ENCODE assay signal across 8 cellular contexts in genomic region chr14:79278798-79279644, GRCh38.
DNase-seq lines count a peak whose midpoint lies in the region; ATAC-seq, FAIRE-seq and TF ChIP-seq lines count a peak whose summit lies in the region.

No MANE protein-coding gene starts in this region.

- no peaks in the 10 kb centered on the region for H3K9me3 Mint-ChIP-seq in H9
- no peaks in the 10 kb centered on the region for H3K9me3 Mint-ChIP-seq in CD4-positive, alpha-beta T cell

- no peak overlapping the region for H2BK120ac ChIP-seq in H9 (ENCODE audit: low read depth, low read length, poor library complexity, severe bottlenecking)

- H3K4ac ChIP-seq in H9 (ENCODE audit: low read depth, low read length), result no peak overlapping the region

- no peak overlapping the region for H4K91ac ChIP-seq in H9 (ENCODE audit: insufficient read length, low read depth, low read length)

- H3K27me3 ChIP-seq in ACC112 (ENCODE audit: insufficient read depth, low read length) (peaks cover 62% of the 10 kb centered on the region), H9 (ENCODE audit: insufficient read depth, low read length) (peaks cover 16% of the 10 kb centered on the region), keratinocyte (ENCODE audit: control insufficient read depth, extremely low read depth, insufficient read depth, low read length) (no peaks in the 10 kb centered on the region), smooth muscle cell (ENCODE audit: low read depth) (peaks cover 77% of the 10 kb centered on the region)
- H3K27me3 ChIP-seq in CD4-positive, alpha-beta T cell (ENCODE audit: control insufficient read depth, insufficient read depth, low read length), result peaks cover 35% of the 10 kb centered on the region

- CTCF ChIA-PET in CD4-positive, alpha-beta T cell (lab: Charles Lee), result no interaction called here

- H2BK5ac ChIP-seq in H9 (ENCODE audit: insufficient read length, low read length), result no peak overlapping the region

- H2AK5ac ChIP-seq in H9 (ENCODE audit: insufficient read length, low read length), result no peak overlapping the region

- H3K18ac ChIP-seq in H9 (ENCODE audit: insufficient read length, low read depth, low read length), result no peak overlapping the region

- peaks cover 49% of the 10 kb centered on the region in 2 experiments for H3K4me1 Mint-ChIP-seq in H9
- H3K4me1 Mint-ChIP-seq in CD4-positive, alpha-beta T cell (ENCODE audit: low read depth), result peaks cover 5% of the 10 kb centered on the region

- no peak overlapping the region for H3K56ac ChIP-seq in H9 (ENCODE audit: insufficient read length, low read depth, low read length)

- H3K4me1 ChIP-seq in ACC112 (ENCODE audit: control insufficient read depth, insufficient read depth, low read length, unreplicated experiment) (no peaks in the 10 kb centered on the region), H9 (ENCODE audit: insufficient read depth, low read length) (peaks cover 9% of the 10 kb centered on the region; the same call in 1 of the 2 replicates), keratinocyte (ENCODE audit: control insufficient read depth, extremely low read depth, insufficient read depth, low read length) (peaks cover 13% of the 10 kb centered on the region), smooth muscle cell (ENCODE audit: low read depth) (peaks cover 16% of the 10 kb centered on the region)

- no CpG with 5 or more reads among the region's 67 CpGs for WGBS in H9 (ENCODE audit: extremely low coverage, insufficient read length, low lambda C conversion rate)
- WGBS in smooth muscle cell (ENCODE audit: low lambda C conversion rate), result under 1% methylated on average over 58 of the region's 67 CpGs

- H3K79me1 ChIP-seq in H9 (ENCODE audit: insufficient read depth, low read depth, low read length, poor library complexity, severe bottlenecking), result no peaks in the 10 kb centered on the region

- H3K4me3 ChIP-seq in ACC112 (ENCODE audit: low read depth, low read length) (peak overlapping the region; percentile 80), choroid plexus epithelial cell (ENCODE audit: low read depth, low read length) (peak overlapping the region; percentile 75), keratinocyte (ENCODE audit: control insufficient read depth in 2 of 3, extremely low read depth in 1 of 3, insufficient read depth in 2 of 3, low read depth in 1 of 3, low read length in 3 of 3) (peak overlapping the region; percentile 52 to 79 (median 71)), smooth muscle cell (peak overlapping the region; percentile 73)

- H3T11ph ChIP-seq in H9 (ENCODE audit: low read length), result no peak overlapping the region

- no peaks in the 10 kb centered on the region for H3K9me1 ChIP-seq in keratinocyte (ENCODE audit: control insufficient read depth, extremely low read depth, insufficient read depth, low read length)

- no peaks in the 10 kb centered on the region for H3K9me3 ChIP-seq in H9 (ENCODE audit: control insufficient read depth, low read depth, low read length)
- no peaks in the 10 kb centered on the region for H3K9me3 ChIP-seq in keratinocyte (ENCODE audit: control insufficient read depth, low read depth, low read length)
- no peaks in the 10 kb centered on the region for H3K9me3 ChIP-seq in smooth muscle cell (replicated peaks; ENCODE audit: low read depth)
- H3K9me3 ChIP-seq in CD4-positive, alpha-beta T cell (ENCODE audit: control insufficient read depth, low read length), result no peaks in the 10 kb centered on the region

- H3K36me3 Mint-ChIP-seq in H9 (ENCODE audit: insufficient read depth in 1 of 3, low read depth in 3 of 3), result no peaks in the 10 kb centered on the region
- H3K36me3 Mint-ChIP-seq in CD4-positive, alpha-beta T cell (ENCODE audit: low read depth), result no peaks in the 10 kb centered on the region

- DNase-seq in H9 (peak; percentile 97), NCI-H510A treated with DMSO at 0.1 percent for 48 hours (lab: John Stamatoyannopoulos, UW) (peak; percentile 91), choroid plexus epithelial cell (ENCODE audit: low read depth) (peak; percentile 93), keratinocyte (ENCODE audit: low read depth, low spot score) (peak; percentile 28), smooth muscle cell (lab: John Stamatoyannopoulos, UW; ENCODE audit: unreplicated experiment) (peak; percentile 47)
- DNase-seq in CD4-positive, alpha-beta T cell, result no peak
- no peak for DNase-seq in activated effector memory CD4-positive, alpha-beta T cell treated with Interleukin-2 at 50 U/mL for 16 hours

- no peak overlapping the region for H4K8ac ChIP-seq in H9 (replicated peaks; ENCODE audit: insufficient read length, low read depth, low read length)

- H3K4me3 Mint-ChIP-seq in H9, result peak overlapping the region; percentile 91 to 92
- no peak overlapping the region for H3K4me3 Mint-ChIP-seq in CD4-positive, alpha-beta T cell

- FAIRE-seq in keratinocyte (lab: Jason Lieb, UNC), result peak; percentile 81

- intact Hi-C loops in CD4-positive, alpha-beta T cell (cut with DNase I, micrococcal nuclease), result no loop called here

- H2BK15ac ChIP-seq in H9 (ENCODE audit: low read depth, low read length), result no peak overlapping the region

- no peaks in the 10 kb centered on the region for H3F3A ChIP-seq in smooth muscle cell (ENCODE audit: low read depth)

- dilution Hi-C loops in keratinocyte (cut with MboI; ENCODE audit: extremely low pct_ligation_motif_present, low sequenced_read_pairs), result no loop called here

- no peak overlapping the region for H4K5ac ChIP-seq in H9 (ENCODE audit: insufficient read length, low read depth, low read length)

- H3K4me2 ChIP-seq in H9 (ENCODE audit: insufficient read depth, insufficient read length, low read length) (peak overlapping the region; percentile 69), keratinocyte (ENCODE audit: control insufficient read depth, extremely low read depth, insufficient read depth, low read depth, low read length) (peak overlapping the region; percentile 98), smooth muscle cell (peak overlapping the region; percentile 99)

- POLR2A ChIA-PET in CD4-positive, alpha-beta T cell (lab: Charles Lee), result no interaction called here

- H3K27ac ChIP-seq in ACC112 (ENCODE audit: low read depth, low read length) (no peak overlapping the region), H9 (ENCODE audit: insufficient read length, low read depth, low read length) (no peak overlapping the region), keratinocyte (ENCODE audit: control insufficient read depth, insufficient read depth, low read length) (no peak overlapping the region), smooth muscle cell (ENCODE audit: low read depth) (no peak overlapping the region)
- H3K27ac ChIP-seq in CD4-positive, alpha-beta T cell (ENCODE audit: low read depth, low read length), result no peak overlapping the region

- H3K23me2 ChIP-seq in H9 (ENCODE audit: insufficient read length, low read depth, low read length, poor library complexity, severe bottlenecking), result peaks cover 21% of the 10 kb centered on the region

- H2AFZ ChIP-seq in ACC112 (ENCODE audit: low read length, unreplicated experiment) (peak overlapping the region; percentile 75), H9 (ENCODE audit: low read length) (no peak overlapping the region), keratinocyte (ENCODE audit: control insufficient read depth, low read length) (peak overlapping the region; percentile 95), smooth muscle cell (ENCODE audit: low read depth) (peak overlapping the region; percentile 91)

- H3K14ac ChIP-seq in H9 (ENCODE audit: insufficient read depth, low read length), result no peak overlapping the region; the same call in 1 of the 2 replicates

- no peak overlapping the region for H3K23ac ChIP-seq in H9 (ENCODE audit: insufficient read length, low read depth, low read length)

- H3K27ac Mint-ChIP-seq in H9, result peak overlapping the region in 1 of 3 experiments; percentile 65; a peak in 1 of 7 replicates
- H3K27ac Mint-ChIP-seq in CD4-positive, alpha-beta T cell, result no peak overlapping the region

- H3K36me3 ChIP-seq in ACC112 (ENCODE audit: insufficient read depth, low read length) (no peaks in the 10 kb centered on the region), keratinocyte (ENCODE audit: control insufficient read depth in 2 of 2, extremely low read depth in 1 of 2, insufficient read depth in 2 of 2, low read length in 2 of 2) (no peaks in the 10 kb centered on the region), smooth muscle cell (ENCODE audit: low read depth) (no peaks in the 10 kb centered on the region)

- no peak for TF ChIP-seq CTCF in H9 (conservative IDR thresholded peaks at IDR 0.05)
- no peak for TF ChIP-seq CTCF in choroid plexus epithelial cell (conservative IDR thresholded peaks at IDR 0.05; ENCODE audit: low read depth, low read length)
- TF ChIP-seq CTCF in keratinocyte (optimal IDR thresholded peaks at IDR 0.05 in 1 of 3, IDR thresholded peaks at IDR 0.05 in 1 of 3, conservative IDR thresholded peaks at IDR 0.05 in 1 of 3; ENCODE audit: extremely low read depth in 1 of 3, insufficient read depth in 2 of 3, low read length in 3 of 3), result no peak
- TF ChIP-seq CTCF in smooth muscle cell (IDR thresholded peaks at IDR 0.05; ENCODE audit: borderline replicate concordance, insufficient read depth, poor library complexity, severe bottlenecking), result no peak
- TF ChIP-seq CTCF in CD4-positive, alpha-beta T cell (IDR thresholded peaks at IDR 0.05), result no peak

- peaks cover 84% of the 10 kb centered on the region for H3K27me3 Mint-ChIP-seq in H9 (ENCODE audit: low read depth)
- H3K27me3 Mint-ChIP-seq in CD4-positive, alpha-beta T cell, result peaks cover 78% of the 10 kb centered on the region

- no peak overlapping the region for H2BK20ac ChIP-seq in H9 (ENCODE audit: low read depth, low read length, poor library complexity, severe bottlenecking)

- no peak for ATAC-seq in CD4-positive, alpha-beta T cell (ENCODE audit: poor library complexity)

- H3K79me2 ChIP-seq in ACC112 (ENCODE audit: control insufficient read depth, insufficient read depth, low read length, unreplicated experiment) (no peaks in the 10 kb centered on the region), H9 (ENCODE audit: insufficient read depth, low read length) (no peaks in the 10 kb centered on the region), keratinocyte (ENCODE audit: control insufficient read depth, insufficient read depth, low read length) (no peaks in the 10 kb centered on the region), smooth muscle cell (ENCODE audit: low read depth) (no peaks in the 10 kb centered on the region)

- H3K9ac ChIP-seq in H9 (ENCODE audit: extremely low read depth, insufficient read length, low read length) (peak overlapping the region; percentile 27), keratinocyte (ENCODE audit: control insufficient read depth, extremely low read depth, insufficient read depth, low read length) (peak overlapping the region; percentile 63), smooth muscle cell (ENCODE audit: low read depth) (no peak overlapping the region)

- H2BK12ac ChIP-seq in H9 (ENCODE audit: insufficient read length, low read depth, low read length), result no peak overlapping the region

- no peaks in the 10 kb centered on the region for H4K20me1 ChIP-seq in H9 (ENCODE audit: control insufficient read depth, insufficient read depth, insufficient read length)
- H4K20me1 ChIP-seq in keratinocyte (ENCODE audit: control insufficient read depth, extremely low read depth, insufficient read depth, low read length), result no peaks in the 10 kb centered on the region
- H4K20me1 ChIP-seq in smooth muscle cell (ENCODE audit: low read depth), result no peaks in the 10 kb centered on the region

Comparison
In these comparisons a context has a peak if more than half of its experiments do, and no peak if none do; other contexts are left out.
1. DNase-seq: peak in H9 (single experiment), NCI-H510A treated with DMSO at 0.1 percent for 48 hours (single experiment), choroid plexus epithelial cell (single experiment), keratinocyte (single experiment) and smooth muscle cell (single experiment); none in CD4-positive, alpha-beta T cell (0 of 10) and activated effector memory CD4-positive, alpha-beta T cell treated with Interleukin-2 at 50 U/mL for 16 hours (single experiment).
2. Peak in every context shown above with its lines, with median percentiles within 50 percentile points of each other: H3K4me3 ChIP-seq and H3K4me2 ChIP-seq.